ENCODE assay signal across 15 cellular contexts in genomic region chr21:37281579-37281978, GRCh38. TPM values are rescaled to one million over a fixed set of nuclear protein-coding genes. Genes with fewer than 3 reads are reported as not detected.
DNase-seq lines count a peak whose midpoint lies in the region; ATAC-seq and TF ChIP-seq lines count a peak whose summit lies in the region.
"Had no signal": no experiment of that assay in that cellular context is flagged by ENCODE, and none has a peak within 500 bp of the region (broad histone marks: within the 10 kb centered on the region; RNA-seq: fewer than 3 reads in every experiment).

No MANE protein-coding gene starts in this region.

- no peak overlapping the region for H2BK12ac ChIP-seq in neuronal stem cell (ENCODE audit: low read length)

- DNase-seq in activated CD4-positive, alpha-beta memory T cell treated with anti-CD3 and anti-CD28 coated beads for 36 hours = no peak
- DNase-seq in activated CD4-positive, alpha-beta memory T cell treated with anti-CD3 and anti-CD28 coated beads, Interleukin-2, amount 10 ng/mL, durations not matched to agents 7 days and 5 days = no peak
- DNase-seq in GM23338 (ENCODE audit: low spot score) (no peak), memory B cell (ENCODE audit: low spot score in 2 of 2) (no peak), NCI-H2029 (lab: John Stamatoyannopoulos, UW) (no peak), neuronal stem cell (ENCODE audit: low spot score) (no peak)
- no peak for DNase-seq in activated CD8-positive, alpha-beta T cell treated with anti-CD3 and anti-CD28 coated beads, Interleukin-2, amount 10 ng/mL, durations not matched to agents 7 days and 5 days
- DNase-seq: activated CD4-positive, alpha-beta T cell treated with anti-CD3 and anti-CD28 coated beads, Interleukin-2, amount 50 U/mL, for 48 hours; left cardiac atrium; NCI-H1930; stimulated activated CD4-positive, alpha-beta T cell treated with anti-CD3 and anti-CD28 coated beads, Interleukin-4, amount 100 ng/mL, for 24 hours had no signal

- H3K14ac ChIP-seq in neuronal stem cell (ENCODE audit: low read length) = no peak overlapping the region

- H3K23ac ChIP-seq in neuronal stem cell (ENCODE audit: low read depth, low read length, poor library complexity) = no peak overlapping the region

- H3K79me2 ChIP-seq in GM23338 (replicated peaks; ENCODE audit: insufficient read depth) = no peaks in the 10 kb centered on the region

- POLR2A ChIA-PET in activated CD4-positive, alpha-beta memory T cell treated with anti-CD3 and anti-CD28 coated beads for 36 hours (lab: Charles Lee) = interaction anchor here (0.6 kb wide), 1 partner anchor 50 kb away, joined by 3 read pairs; no protein-coding TSS in a partner anchor
- POLR2A ChIA-PET in activated CD4-positive, alpha-beta memory T cell treated with anti-CD3 and anti-CD28 coated beads, Interleukin-2, amount 10 ng/mL, durations not matched to agents 7 days and 5 days (lab: Charles Lee) = interaction anchor here (1.1 to 1.5 kb wide), 2 partner anchors 13 to 87 kb away, joined by 3 to 4 read pairs; no protein-coding TSS in a partner anchor
- POLR2A ChIA-PET in activated CD8-positive, alpha-beta T cell treated with anti-CD3 and anti-CD28 coated beads, Interleukin-2, amount 10 ng/mL, durations not matched to agents 7 days and 5 days (lab: Charles Lee) = interaction anchor here (0.8 to 1.0 kb wide), 2 partner anchors 48 to 84 kb away, joined by 3 to 4 read pairs; no protein-coding TSS in a partner anchor

- TF ChIP-seq CTCF in GM23338 (conservative IDR thresholded peaks at IDR 0.05; ENCODE audit: low read depth in 2 of 2) = no peak

- intact Hi-C loops in activated CD4-positive, alpha-beta memory T cell treated with anti-CD3 and anti-CD28 coated beads for 36 hours (cut with micrococcal nuclease) = no loop called here

- no peaks in the 10 kb centered on the region for H3K9me3 ChIP-seq in neuronal stem cell (replicated peaks in 1 of 2; ENCODE audit: control insufficient read depth in 2 of 2, insufficient read depth in 1 of 2, low read depth in 1 of 2, low read length in 2 of 2)
- H3K9me3 ChIP-seq: testis had no signal

- no peaks in the 10 kb centered on the region for H3K9me3 Mint-ChIP-seq in activated CD4-positive, alpha-beta memory T cell treated with anti-CD3 and anti-CD28 coated beads for 36 hours
- H3K9me3 Mint-ChIP-seq in activated CD4-positive, alpha-beta memory T cell treated with anti-CD3 and anti-CD28 coated beads, Interleukin-2, amount 10 ng/mL, durations not matched to agents 7 days and 5 days = no peaks in the 10 kb centered on the region
- H3K9me3 Mint-ChIP-seq in GM23338 = no peaks in the 10 kb centered on the region; the same call in 2 of the 3 replicates
- H3K9me3 Mint-ChIP-seq in activated CD8-positive, alpha-beta T cell treated with anti-CD3 and anti-CD28 coated beads, Interleukin-2, amount 10 ng/mL, durations not matched to agents 7 days and 5 days (ENCODE audit: insufficient read depth) = no peaks in the 10 kb centered on the region
- H3K9me3 Mint-ChIP-seq in memory B cell = no peaks in the 10 kb centered on the region

- H3K9ac ChIP-seq in neuronal stem cell (ENCODE audit: low read depth, low read length, poor library complexity) = no peak overlapping the region

- H2AFZ ChIP-seq in GM23338 = 0 out of 2 replicates have a peak overlapping the region, but pooled peaks have one; percentile 78
- H2AFZ ChIP-seq in neuronal stem cell (ENCODE audit: low read length) = no peak overlapping the region

- no peak overlapping the region for H2BK15ac ChIP-seq in neuronal stem cell (ENCODE audit: low read length)

- no peaks in the 10 kb centered on the region for H3K9me2 ChIP-seq in GM23338 (ENCODE audit: insufficient read depth)

- no peaks in the 10 kb centered on the region for H3K79me1 ChIP-seq in neuronal stem cell (ENCODE audit: low read depth, low read length)

- no peaks in the 10 kb centered on the region for H3F3A ChIP-seq in GM23338 (replicated peaks; ENCODE audit: low read depth)

- H2AK5ac ChIP-seq in neuronal stem cell (ENCODE audit: low read depth, low read length) = no peak overlapping the region

- H3K36me3 ChIP-seq in GM23338 (ENCODE audit: insufficient read depth) (no peaks in the 10 kb centered on the region), neuronal stem cell (replicated peaks in 1 of 2; ENCODE audit: control insufficient read depth in 2 of 2, insufficient read depth in 2 of 2, low read length in 2 of 2) (no peaks in the 10 kb centered on the region)

- H3K4me2 ChIP-seq in GM23338 (no peak overlapping the region), neuronal stem cell (ENCODE audit: insufficient read depth, low read length, poor library complexity, severe bottlenecking) (no peak overlapping the region)

- H3K4me3 ChIP-seq in GM23338 = 0 out of 2 replicates have a peak overlapping the region, but pooled peaks have one; percentile 25
- no peak overlapping the region for H3K4me3 ChIP-seq in neuronal stem cell (ENCODE audit: low read length in 2 of 2)
- H3K4me3 ChIP-seq: testis had no signal

- no peak overlapping the region for H4K91ac ChIP-seq in neuronal stem cell (ENCODE audit: low read depth, low read length, poor library complexity)

- H3K36me3 Mint-ChIP-seq in activated CD4-positive, alpha-beta memory T cell treated with anti-CD3 and anti-CD28 coated beads for 36 hours = no peaks in the 10 kb centered on the region
- no peaks in the 10 kb centered on the region for H3K36me3 Mint-ChIP-seq in activated CD4-positive, alpha-beta memory T cell treated with anti-CD3 and anti-CD28 coated beads, Interleukin-2, amount 10 ng/mL, durations not matched to agents 7 days and 5 days (ENCODE audit: low read depth)
- H3K36me3 Mint-ChIP-seq in GM23338 (ENCODE audit: low read depth) = no peaks in the 10 kb centered on the region
- H3K36me3 Mint-ChIP-seq in activated CD8-positive, alpha-beta T cell treated with anti-CD3 and anti-CD28 coated beads, Interleukin-2, amount 10 ng/mL, durations not matched to agents 7 days and 5 days (ENCODE audit: low read depth) = no peaks in the 10 kb centered on the region
- no peaks in the 10 kb centered on the region for H3K36me3 Mint-ChIP-seq in memory B cell

- H3K27me3 Mint-ChIP-seq in activated CD4-positive, alpha-beta memory T cell treated with anti-CD3 and anti-CD28 coated beads for 36 hours = no peaks in the 10 kb centered on the region
- peaks cover 4% of the 10 kb centered on the region for H3K27me3 Mint-ChIP-seq in activated CD4-positive, alpha-beta memory T cell treated with anti-CD3 and anti-CD28 coated beads, Interleukin-2, amount 10 ng/mL, durations not matched to agents 7 days and 5 days
- H3K27me3 Mint-ChIP-seq in GM23338 (ENCODE audit: insufficient read depth, low read depth, poor library complexity) (peaks cover 2% of the 10 kb centered on the region), memory B cell (no peaks in the 10 kb centered on the region)
- H3K27me3 Mint-ChIP-seq in activated CD8-positive, alpha-beta T cell treated with anti-CD3 and anti-CD28 coated beads, Interleukin-2, amount 10 ng/mL, durations not matched to agents 7 days and 5 days (ENCODE audit: low read depth) = peaks cover 3% of the 10 kb centered on the region

- H3K4me1 ChIP-seq in GM23338 (ENCODE audit: insufficient read depth) (no peaks in the 10 kb centered on the region), neuronal stem cell (ENCODE audit: control insufficient read depth in 2 of 2, insufficient read depth in 1 of 2, low read depth in 1 of 2, low read length in 2 of 2) (no peaks in the 10 kb centered on the region)
- H3K4me1 ChIP-seq: testis had no signal

- H3K27ac Mint-ChIP-seq in activated CD4-positive, alpha-beta memory T cell treated with anti-CD3 and anti-CD28 coated beads for 36 hours = no peak overlapping the region
- H3K27ac Mint-ChIP-seq in activated CD4-positive, alpha-beta memory T cell treated with anti-CD3 and anti-CD28 coated beads, Interleukin-2, amount 10 ng/mL, durations not matched to agents 7 days and 5 days = no peak overlapping the region
- H3K27ac Mint-ChIP-seq in GM23338 = no peak overlapping the region
- no peak overlapping the region for H3K27ac Mint-ChIP-seq in activated CD8-positive, alpha-beta T cell treated with anti-CD3 and anti-CD28 coated beads, Interleukin-2, amount 10 ng/mL, durations not matched to agents 7 days and 5 days
- no peak overlapping the region for H3K27ac Mint-ChIP-seq in memory B cell
- H3K27ac Mint-ChIP-seq: progenitor cell of endocrine pancreas had no signal

- H3K4ac ChIP-seq in neuronal stem cell (ENCODE audit: low read length) = no peak overlapping the region

- H4K8ac ChIP-seq in neuronal stem cell (ENCODE audit: low read depth, low read length) = no peak overlapping the region

- no peak overlapping the region for H2BK5ac ChIP-seq in neuronal stem cell (ENCODE audit: low read length)

- H4K20me1 ChIP-seq in GM23338 (replicated peaks; ENCODE audit: insufficient read depth) = no peaks in the 10 kb centered on the region

- no CpG with 5 or more reads among the region's 10 CpGs for WGBS in neuronal stem cell (ENCODE audit: extremely low coverage in 2 of 2, insufficient read length in 2 of 2, insufficient replicate concordance in 1 of 2), 2 donors

- CTCF ChIA-PET in activated CD4-positive, alpha-beta memory T cell treated with anti-CD3 and anti-CD28 coated beads for 36 hours (lab: Charles Lee) = no interaction called here
- CTCF ChIA-PET in activated CD4-positive, alpha-beta memory T cell treated with anti-CD3 and anti-CD28 coated beads, Interleukin-2, amount 10 ng/mL, durations not matched to agents 7 days and 5 days (lab: Charles Lee) = interaction anchor here (0.6 kb wide), 1 partner anchor 15 kb away, joined by 3 read pairs; no protein-coding TSS in a partner anchor
- CTCF ChIA-PET in activated CD8-positive, alpha-beta T cell treated with anti-CD3 and anti-CD28 coated beads, Interleukin-2, amount 10 ng/mL, durations not matched to agents 7 days and 5 days (lab: Charles Lee) = no interaction called here

- H3K27me3 ChIP-seq in GM23338 (ENCODE audit: insufficient read depth) (no peaks in the 10 kb centered on the region), neuronal stem cell (ENCODE audit: control insufficient read depth in 3 of 3, insufficient read depth in 3 of 3, low read depth in 1 of 3, low read length in 3 of 3) (peaks cover 0 to 6% (median 0%) of the 10 kb centered on the region in 3 experiments)
- H3K27me3 ChIP-seq: testis had no signal

- H2BK120ac ChIP-seq in neuronal stem cell (ENCODE audit: low read depth, low read length) = no peak overlapping the region

- H3K4me3 Mint-ChIP-seq in activated CD4-positive, alpha-beta memory T cell treated with anti-CD3 and anti-CD28 coated beads for 36 hours = peak overlapping the region; percentile 28
- no peak overlapping the region for H3K4me3 Mint-ChIP-seq in activated CD4-positive, alpha-beta memory T cell treated with anti-CD3 and anti-CD28 coated beads, Interleukin-2, amount 10 ng/mL, durations not matched to agents 7 days and 5 days
- H3K4me3 Mint-ChIP-seq in GM23338 (no peak overlapping the region), memory B cell (peak overlapping the region; percentile 22)
- peak overlapping the region; percentile 53 for H3K4me3 Mint-ChIP-seq in activated CD8-positive, alpha-beta T cell treated with anti-CD3 and anti-CD28 coated beads, Interleukin-2, amount 10 ng/mL, durations not matched to agents 7 days and 5 days

- no peak overlapping the region for H3K27ac ChIP-seq in GM23338 (ENCODE audit: low read depth)
- no peak overlapping the region for H3K27ac ChIP-seq in neuronal stem cell (replicated peaks; ENCODE audit: low read length)
- H3K27ac ChIP-seq: testis had no signal

- no peak overlapping the region for H3K18ac ChIP-seq in neuronal stem cell (ENCODE audit: low read length)

- peak; percentile 48 for ATAC-seq in GM23338
- ATAC-seq in activated CD8-positive, alpha-beta T cell treated with anti-CD3 and anti-CD28 coated beads, Interleukin-2, amount 10 ng/mL, durations not matched to agents 7 days and 5 days = no peak
- ATAC-seq in memory B cell (ENCODE audit: low read depth) = no peak
- ATAC-seq in GM19035 (IDR thresholded peaks at IDR 0.05; ENCODE audit: unreplicated experiment) = no peak
- ATAC-seq: left cardiac atrium, SK-N-SH treated with all-trans-retinoic acid at 6 μM for 48 hours had no signal

- H3K4me1 Mint-ChIP-seq in activated CD4-positive, alpha-beta memory T cell treated with anti-CD3 and anti-CD28 coated beads for 36 hours (ENCODE audit: low read depth) = no peaks in the 10 kb centered on the region
- peaks cover 2% of the 10 kb centered on the region for H3K4me1 Mint-ChIP-seq in activated CD4-positive, alpha-beta memory T cell treated with anti-CD3 and anti-CD28 coated beads, Interleukin-2, amount 10 ng/mL, durations not matched to agents 7 days and 5 days
- H3K4me1 Mint-ChIP-seq in GM23338 = peaks cover 4% of the 10 kb centered on the region
- H3K4me1 Mint-ChIP-seq in activated CD8-positive, alpha-beta T cell treated with anti-CD3 and anti-CD28 coated beads, Interleukin-2, amount 10 ng/mL, durations not matched to agents 7 days and 5 days (ENCODE audit: low read depth) = peaks cover 6% of the 10 kb centered on the region
- no peaks in the 10 kb centered on the region for H3K4me1 Mint-ChIP-seq in memory B cell

RNA-seq across cellular contexts. Expression of gene VPS26C, which starts 14.4 kb away (rescaled TPM):
- 10 to 100 TPM; 50.3 to 57.2 TPM for total RNA-seq in activated CD4-positive, alpha-beta memory T cell treated with anti-CD3 and anti-CD28 coated beads for 36 hours
- total RNA-seq in activated CD4-positive, alpha-beta memory T cell treated with anti-CD3 and anti-CD28 coated beads, Interleukin-2, amount 10 ng/mL, durations not matched to agents 7 days and 5 days = 10 to 100 TPM; 70.7 to 73.1 TPM
- 79.1 and 91.2 TPM in 2 replicates for total RNA-seq in GM23338 (2014; rRNA removed; shearing (Covaris generic))
- polyA plus RNA-seq in GM23338 (2016; fragmentation: Nextera tagmentation; extraction: Ambion mirVana) = 39.3 and 45.1 TPM in 2 replicates
- total RNA-seq in activated CD8-positive, alpha-beta T cell treated with anti-CD3 and anti-CD28 coated beads, Interleukin-2, amount 10 ng/mL, durations not matched to agents 7 days and 5 days = 10 to 100 TPM; 96.2 to 98.7 TPM
- polyA plus RNA-seq in neuronal stem cell (2013, experiment 1 of 2) = 31.0 TPM
- 30.0 TPM for polyA plus RNA-seq in neuronal stem cell (2013, experiment 2 of 2)

Comparison
In these comparisons a context has a peak if more than half of its experiments do, and no peak if none do; other contexts are left out.
1. H3K4me3 Mint-ChIP-seq: peak in activated CD4-positive, alpha-beta memory T cell treated with anti-CD3 and anti-CD28 coated beads for 36 hours (single experiment), activated CD8-positive, alpha-beta T cell treated with anti-CD3 and anti-CD28 coated beads, Interleukin-2, amount 10 ng/mL, durations not matched to agents 7 days and 5 days (single experiment) and memory B cell (single experiment); none in activated CD4-positive, alpha-beta memory T cell treated with anti-CD3 and anti-CD28 coated beads, Interleukin-2, amount 10 ng/mL, durations not matched to agents 7 days and 5 days (single experiment) and GM23338 (single experiment).